15 cellular contexts compared by ENCODE assay signal in the genomic region with DNA sequence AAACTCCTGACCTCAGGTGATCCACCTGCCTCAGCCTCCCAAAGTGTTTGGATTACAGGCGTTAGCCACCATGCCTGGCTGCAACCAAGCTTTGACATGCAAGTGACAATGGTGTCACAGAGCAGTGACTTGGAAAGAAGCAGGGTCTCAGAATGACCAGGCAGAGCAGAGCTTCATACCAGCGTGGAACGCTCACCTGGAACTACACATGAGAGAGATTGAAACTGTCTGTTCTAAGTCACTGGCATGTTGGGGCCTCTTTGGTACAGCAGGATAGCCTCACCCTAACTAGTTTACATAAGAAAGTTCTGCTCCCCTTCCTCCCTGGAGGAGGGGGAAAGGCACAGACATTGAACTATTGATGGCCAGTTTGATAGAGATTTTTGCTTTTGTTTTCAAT. TPM values are rescaled to one million over a fixed set of nuclear protein-coding genes. Genes with fewer than 3 reads are reported as not detected.
DNase-seq lines count a peak whose midpoint lies in the region; ATAC-seq and TF ChIP-seq lines count a peak whose summit lies in the region.
"Had no signal": no experiment of that assay in that cellular context is flagged by ENCODE, and none has a peak within 500 bp of the region (broad histone marks: within the 10 kb centered on the region; RNA-seq: fewer than 3 reads in every experiment).

No MANE protein-coding gene starts in this region.

- intact Hi-C loops in Caco-2 (cut with micrococcal nuclease; ENCODE audit: unreplicated experiment), result no loop called here

- peak overlapping the region; percentile 32 for H3K27ac ChIP-seq in layer of hippocampus (ENCODE audit: low read depth, low read length)
- H3K27ac ChIP-seq: SJSA1, vagina had no signal

- TF ChIP-seq CTCF in Caco-2 (IDR thresholded peaks at IDR 0.05; ENCODE audit: insufficient read depth in 1 of 2, low read depth in 1 of 2, low read length in 1 of 2, severe bottlenecking in 1 of 2, unreplicated experiment in 1 of 2), result no peak

- CTCF ChIA-PET in Caco-2 (lab: Charles Lee), result no interaction called here
- CTCF ChIA-PET in activated CD8-positive, alpha-beta memory T cell treated with anti-CD3 and anti-CD28 coated beads, Interleukin-2, amount 10 ng/mL, durations not matched to agents 7 days and 5 days (lab: Charles Lee), result no interaction called here

- no peaks in the 10 kb centered on the region for H3K9me3 Mint-ChIP-seq in Caco-2 (ENCODE audit: unreplicated experiment)
- H3K9me3 Mint-ChIP-seq in activated CD8-positive, alpha-beta memory T cell treated with anti-CD3 and anti-CD28 coated beads, Interleukin-2, amount 10 ng/mL, durations not matched to agents 7 days and 5 days (ENCODE audit: low read depth), result no peaks in the 10 kb centered on the region
- H3K9me3 Mint-ChIP-seq: activated B cell treated with CpG ODN at 0.5 μM for 24 hours; CD4-positive, alpha-beta memory T cell; naive thymus-derived CD4-positive, alpha-beta T cell had no signal

- H3K9me3 ChIP-seq in Caco-2, result no peaks in the 10 kb centered on the region
- H3K9me3 ChIP-seq: SJSA1, vagina had no signal

- H3K4me1 ChIP-seq in Caco-2, result no peaks in the 10 kb centered on the region

- H3K36me3 Mint-ChIP-seq in Caco-2 (ENCODE audit: insufficient read depth, unreplicated experiment), result no peaks in the 10 kb centered on the region
- H3K36me3 Mint-ChIP-seq in activated CD8-positive, alpha-beta memory T cell treated with anti-CD3 and anti-CD28 coated beads, Interleukin-2, amount 10 ng/mL, durations not matched to agents 7 days and 5 days, result no peaks in the 10 kb centered on the region
- H3K36me3 Mint-ChIP-seq: CD4-positive, alpha-beta memory T cell had no signal

- H3K27me3 ChIP-seq in layer of hippocampus (ENCODE audit: control insufficient read depth, insufficient read depth, low read length) (no peaks in the 10 kb centered on the region), Caco-2 (replicated peaks; ENCODE audit: control insufficient read depth, insufficient read depth, low read length) (no peaks in the 10 kb centered on the region; the same call in 1 of the 2 replicates)
- H3K27me3 ChIP-seq: SJSA1, vagina had no signal

- DNase-seq in Caco-2 (no peak), NCI-H1694 (lab: John Stamatoyannopoulos, UW) (no peak), HT-29 (ENCODE audit: low spot score) (no peak)
- no peak for DNase-seq in activated CD8-positive, alpha-beta memory T cell treated with anti-CD3 and anti-CD28 coated beads, Interleukin-2, amount 10 ng/mL, durations not matched to agents 7 days and 5 days
- DNase-seq: activated B cell treated with CpG ODN at 0.5 μM for 24 hours; activated effector memory CD4-positive, alpha-beta T cell treated with anti-CD3 and anti-CD28 coated beads, Interleukin-2, amount 50 U/mL, for 16 hours; CD4-positive, alpha-beta memory T cell; naive thymus-derived CD4-positive, alpha-beta T cell; NCI-H526 had no signal

- no peak overlapping the region for H3K4me3 ChIP-seq in Caco-2 (ENCODE audit: low read depth, low read length)
- H3K4me3 ChIP-seq: SJSA1, vagina had no signal

- H3K27ac Mint-ChIP-seq in Caco-2 (ENCODE audit: unreplicated experiment), result no peak overlapping the region
- no peak overlapping the region for H3K27ac Mint-ChIP-seq in activated CD8-positive, alpha-beta memory T cell treated with anti-CD3 and anti-CD28 coated beads, Interleukin-2, amount 10 ng/mL, durations not matched to agents 7 days and 5 days
- H3K27ac Mint-ChIP-seq: activated B cell treated with CpG ODN at 0.5 μM for 24 hours; CD4-positive, alpha-beta memory T cell; naive thymus-derived CD4-positive, alpha-beta T cell had no signal

- BruUV-seq in Caco-2 (replicated peaks; lab: Mats Ljungman, UMichigan), result no TSS peak

- no peak overlapping the region for H3K4me3 Mint-ChIP-seq in Caco-2 (ENCODE audit: unreplicated experiment)
- no peak overlapping the region for H3K4me3 Mint-ChIP-seq in activated CD8-positive, alpha-beta memory T cell treated with anti-CD3 and anti-CD28 coated beads, Interleukin-2, amount 10 ng/mL, durations not matched to agents 7 days and 5 days
- H3K4me3 Mint-ChIP-seq: activated B cell treated with CpG ODN at 0.5 μM for 24 hours; CD4-positive, alpha-beta memory T cell; naive thymus-derived CD4-positive, alpha-beta T cell had no signal

- no peaks in the 10 kb centered on the region for H3K4me1 Mint-ChIP-seq in Caco-2 (ENCODE audit: low read depth, unreplicated experiment)
- peaks cover 12% of the 10 kb centered on the region for H3K4me1 Mint-ChIP-seq in activated CD8-positive, alpha-beta memory T cell treated with anti-CD3 and anti-CD28 coated beads, Interleukin-2, amount 10 ng/mL, durations not matched to agents 7 days and 5 days

- POLR2A ChIA-PET in Caco-2 (lab: Charles Lee), result no interaction called here

- H3K27me3 Mint-ChIP-seq in Caco-2 (ENCODE audit: insufficient read depth, unreplicated experiment), result peaks cover 3% of the 10 kb centered on the region
- peaks cover 8% of the 10 kb centered on the region for H3K27me3 Mint-ChIP-seq in activated CD8-positive, alpha-beta memory T cell treated with anti-CD3 and anti-CD28 coated beads, Interleukin-2, amount 10 ng/mL, durations not matched to agents 7 days and 5 days
- H3K27me3 Mint-ChIP-seq: activated B cell treated with CpG ODN at 0.5 μM for 24 hours had no signal

- H3K36me3 ChIP-seq in Caco-2 (ENCODE audit: control insufficient read depth, insufficient read depth, low read length), result no peaks in the 10 kb centered on the region
- H3K36me3 ChIP-seq: SJSA1, vagina had no signal

- ATAC-seq in GM18861 (IDR thresholded peaks at IDR 0.05; ENCODE audit: unreplicated experiment), result peak; percentile 88
- ATAC-seq in GM21515 (IDR thresholded peaks at IDR 0.05; ENCODE audit: unreplicated experiment), result peak; percentile 62
- ATAC-seq in HG03060 (IDR thresholded peaks at IDR 0.05; ENCODE audit: low read depth, unreplicated experiment), result peak; percentile 78
- ATAC-seq in activated CD8-positive, alpha-beta memory T cell treated with anti-CD3 and anti-CD28 coated beads, Interleukin-2, amount 10 ng/mL, durations not matched to agents 7 days and 5 days, result no peak
- ATAC-seq: naive thymus-derived CD4-positive, alpha-beta T cell had no signal

RNA-seq across cellular contexts. Expression of gene ITPKB, which starts 47.5 kb away (rescaled TPM):
- 4.4 and 5.2 TPM in 2 replicates for total RNA-seq in Caco-2 (2022)
- total RNA-seq in HT-29 (2014; rRNA removed; shearing (Covaris generic)), result 2.9 and 3.7 TPM in 2 replicates
- 10 to 100 TPM; 40.9 to 43.4 TPM for total RNA-seq in activated CD8-positive, alpha-beta memory T cell treated with anti-CD3 and anti-CD28 coated beads, Interleukin-2, amount 10 ng/mL, durations not matched to agents 7 days and 5 days
